Comparison of ENCODE assay signal across 15 cellular contexts in the genomic region with DNA sequence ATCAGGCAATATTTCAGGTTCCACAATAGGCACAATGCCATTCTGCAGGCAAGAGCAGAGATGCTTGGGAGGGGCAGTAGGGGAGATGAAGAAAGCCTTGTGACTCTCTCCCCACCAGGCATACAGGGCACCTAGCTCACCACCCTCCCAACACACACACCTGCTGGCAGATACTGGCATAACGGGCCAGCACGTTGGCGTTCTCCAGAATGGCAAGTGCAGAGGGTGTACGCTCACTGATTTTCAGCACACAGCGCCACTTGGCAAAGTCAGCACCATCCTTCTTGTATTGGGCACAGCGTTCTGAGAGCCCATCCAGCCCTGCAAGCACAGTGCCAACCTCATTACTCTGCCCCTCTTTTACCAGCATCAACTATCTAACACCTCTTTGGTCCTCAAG. TPM values are rescaled to one million over a fixed set of nuclear protein-coding genes. Genes with fewer than 3 reads are reported as not detected.
DNase-seq lines count a peak whose midpoint lies in the region; ATAC-seq and TF ChIP-seq lines count a peak whose summit lies in the region.
"Had no signal": no experiment of that assay in that cellular context is flagged by ENCODE, and none has a peak within 500 bp of the region (broad histone marks: within the 10 kb centered on the region; RNA-seq: fewer than 3 reads in every experiment).

No MANE protein-coding gene starts in this region.

- no peaks in the 10 kb centered on the region for H3K9me3 Mint-ChIP-seq in CD4-positive, alpha-beta T cell
- no peaks in the 10 kb centered on the region for H3K9me3 Mint-ChIP-seq in endodermal cell
- H3K9me3 Mint-ChIP-seq: dendritic cell treated with granulocyte-macrophage colony-stimulating factor and Interleukin-4, amounts not matched to agents 40 ng/mL and 50 ng/mL, for 4 days had no signal

- H3K4me1 Mint-ChIP-seq in CD4-positive, alpha-beta T cell (ENCODE audit: low read depth), result peaks cover 51% of the 10 kb centered on the region
- H3K4me1 Mint-ChIP-seq in endodermal cell, result peaks cover 22% of the 10 kb centered on the region

- peak overlapping the region; percentile 54 for H3K4me3 Mint-ChIP-seq in CD4-positive, alpha-beta T cell
- H3K4me3 Mint-ChIP-seq in endodermal cell, result no peak overlapping the region
- H3K4me3 Mint-ChIP-seq: dendritic cell treated with granulocyte-macrophage colony-stimulating factor and Interleukin-4, amounts not matched to agents 40 ng/mL and 50 ng/mL, for 4 days had no signal

- H3F3A ChIP-seq in SK-N-SH (replicated peaks; ENCODE audit: insufficient read depth), result peaks cover 13% of the 10 kb centered on the region
- H3F3A ChIP-seq in OCI-LY1 (ENCODE audit: insufficient read depth, low read length), result no peaks in the 10 kb centered on the region; the same call in 1 of the 2 replicates

- no peak overlapping the region for H3K4me2 ChIP-seq in SK-N-SH
- no peak overlapping the region for H3K4me2 ChIP-seq in OCI-LY1 (ENCODE audit: low read length)

- no peak for TF ChIP-seq RAD21 in SK-N-SH (IDR thresholded peaks at IDR 0.05; ENCODE audit: low read length)

- 90% methylated on average over 3 of the region's 6 CpGs for WGBS in SK-N-SH (ENCODE audit: low lambda C conversion rate)
- 93 to 95% methylated on average over 3 to 6 of the region's 6 CpGs for WGBS in endodermal cell (ENCODE audit: insufficient coverage in 1 of 2, insufficient read length in 1 of 2), 2 experiments

- H3K36me3 ChIP-seq in SK-N-SH (replicated peaks in 1 of 2; ENCODE audit: control insufficient read depth in 1 of 2, insufficient read depth in 2 of 2, low read length in 1 of 2), result peaks cover 12 to 24% of the 10 kb centered on the region in 2 experiments
- H3K36me3 ChIP-seq in OCI-LY1 (ENCODE audit: insufficient read depth, low read length), result peaks cover 49% of the 10 kb centered on the region
- H3K36me3 ChIP-seq in endodermal cell (ENCODE audit: control insufficient read depth, insufficient read depth, low read length), result peaks cover 24% of the 10 kb centered on the region

- no peaks in the 10 kb centered on the region for H3K9me2 ChIP-seq in SK-N-SH
- H3K9me2 ChIP-seq in OCI-LY1 (ENCODE audit: low read depth, low read length), result no peaks in the 10 kb centered on the region

- H2AFZ ChIP-seq in SK-N-SH (ENCODE audit: low read depth) (no peak overlapping the region), OCI-LY1 (ENCODE audit: low read length) (no peak overlapping the region)

- no peak for ATAC-seq in SK-N-SH treated with all-trans-retinoic acid at 6 μM for 48 hours
- no peak for ATAC-seq in CD4-positive, alpha-beta T cell (ENCODE audit: poor library complexity)
- ATAC-seq: GM12878 had no signal

- H4K20me1 ChIP-seq in SK-N-SH (ENCODE audit: insufficient read depth) (no peaks in the 10 kb centered on the region), OCI-LY1 (ENCODE audit: insufficient read depth, low read length) (no peaks in the 10 kb centered on the region)

- H3K9me3 ChIP-seq in SK-N-SH (no peaks in the 10 kb centered on the region), OCI-LY1 (ENCODE audit: low read length) (no peaks in the 10 kb centered on the region), endodermal cell (ENCODE audit: control insufficient read depth, low read length) (no peaks in the 10 kb centered on the region)
- H3K9me3 ChIP-seq in CD4-positive, alpha-beta T cell (ENCODE audit: control insufficient read depth, low read length), result no peaks in the 10 kb centered on the region
- H3K9me3 ChIP-seq: testis had no signal

- no peaks in the 10 kb centered on the region for H3K27me3 ChIP-seq in SK-N-SH (ENCODE audit: insufficient read depth)
- H3K27me3 ChIP-seq in CD4-positive, alpha-beta T cell (ENCODE audit: control insufficient read depth, insufficient read depth, low read length), result no peaks in the 10 kb centered on the region
- no peaks in the 10 kb centered on the region for H3K27me3 ChIP-seq in OCI-LY1 (ENCODE audit: insufficient read depth, low read length)
- H3K27me3 ChIP-seq in endodermal cell (ENCODE audit: control insufficient read depth, insufficient read depth, low read length, poor library complexity, severe bottlenecking), result peaks cover 4% of the 10 kb centered on the region
- H3K27me3 ChIP-seq: testis had no signal

- H3K9ac ChIP-seq in SK-N-SH (no peak overlapping the region), OCI-LY1 (ENCODE audit: low read length) (no peak overlapping the region), endodermal cell (ENCODE audit: extremely low read depth, low read length, poor library complexity, severe bottlenecking) (no peak overlapping the region)

- H3K4me3 ChIP-seq in SK-N-SH (ENCODE audit: low read depth in 2 of 2, low read length in 1 of 2) (no peak overlapping the region), OCI-LY1 (ENCODE audit: low read depth, low read length, poor library complexity, severe bottlenecking) (no peak overlapping the region), endodermal cell (ENCODE audit: low read length) (no peak overlapping the region)
- H3K4me3 ChIP-seq: lung, skin epidermis, testis had no signal

- intact Hi-C loops in CD4-positive, alpha-beta T cell (cut with DNase I, micrococcal nuclease), result loop anchor here in 1 of 2 experiments (10.0 kb wide), 1 partner anchor 380 kb away; the partner anchor contains the start of gene PHF12

- peak overlapping the region; percentile 24 for H3K27ac Mint-ChIP-seq in CD4-positive, alpha-beta T cell
- H3K27ac Mint-ChIP-seq in endodermal cell, result no peak overlapping the region
- H3K27ac Mint-ChIP-seq: dendritic cell treated with granulocyte-macrophage colony-stimulating factor and Interleukin-4, amounts not matched to agents 40 ng/mL and 50 ng/mL, for 4 days had no signal

- no peak for TF ChIP-seq EP300 in SK-N-SH (IDR thresholded peaks at IDR 0.05; ENCODE audit: borderline replicate concordance in 1 of 2, low read depth in 1 of 2, low read length in 1 of 2)

- H3K4me1 ChIP-seq in SK-N-SH (ENCODE audit: control insufficient read depth in 1 of 2, insufficient read depth in 2 of 2, low read depth in 1 of 2, low read length in 1 of 2), result peaks cover 4 to 38% of the 10 kb centered on the region in 2 experiments; a peak in 3 of 4 replicates
- H3K4me1 ChIP-seq in OCI-LY1 (ENCODE audit: insufficient read depth, low read length, severe bottlenecking), result peaks cover 42% of the 10 kb centered on the region
- H3K4me1 ChIP-seq in endodermal cell (ENCODE audit: control insufficient read depth, insufficient read depth, low read length), result no peaks in the 10 kb centered on the region

- CTCF ChIA-PET in SK-N-SH (lab: Yijun Ruan, JAX), result interaction anchor here (0.7 to 1.7 kb wide), 7 partner anchors 15 to 79 kb away, joined by 3 to 19 read pairs (median 3); no protein-coding TSS in a partner anchor
- CTCF ChIA-PET in CD4-positive, alpha-beta T cell (lab: Charles Lee), result no interaction called here

- H3K79me2 ChIP-seq in SK-N-SH (ENCODE audit: insufficient read depth), result peaks cover 15% of the 10 kb centered on the region
- peaks cover 5% of the 10 kb centered on the region; the same call in 1 of the 2 replicates for H3K79me2 ChIP-seq in OCI-LY1 (ENCODE audit: insufficient read depth, low read length)

- DNase-seq in SK-N-SH, result no peak
- DNase-seq in CD4-positive, alpha-beta T cell, result peak in 1 of 10 experiments; percentile 18
- DNase-seq in endodermal cell, result peak; percentile 62
- no peak for DNase-seq in HUDEP-2 (lab: John Stamatoyannopoulos, UW; ENCODE audit: unreplicated experiment in 76 of 76)
- no peak for DNase-seq in NCI-H446 treated with DMSO at 0.1 percent for 48 hours (lab: John Stamatoyannopoulos, UW)
- DNase-seq in AG08395 (ENCODE audit: low spot score), result no peak
- DNase-seq: NCI-H1092 treated with DMSO at 0.1 percent for 48 hours, NCI-H524, testis had no signal

- H3K27ac ChIP-seq in SK-N-SH (ENCODE audit: low read depth in 2 of 2, low read length in 1 of 2) (peak overlapping the region in 1 of 2 experiments; percentile 67; a peak in 1 of 4 replicates), OCI-LY1 (ENCODE audit: low read depth, low read length, poor library complexity, severe bottlenecking) (no peak overlapping the region), endodermal cell (ENCODE audit: low read depth, low read length) (no peak overlapping the region)
- H3K27ac ChIP-seq in CD4-positive, alpha-beta T cell (ENCODE audit: low read depth, low read length), result no peak overlapping the region
- H3K27ac ChIP-seq: skin epidermis, testis had no signal

- H3K27me3 Mint-ChIP-seq in CD4-positive, alpha-beta T cell, result no peaks in the 10 kb centered on the region
- peaks cover 25% of the 10 kb centered on the region for H3K27me3 Mint-ChIP-seq in endodermal cell (ENCODE audit: insufficient read depth)

- POLR2A ChIA-PET in SK-N-SH (lab: Yijun Ruan, JAX), result interaction anchor here (1.6 kb wide), 1 partner anchor 169 kb away, joined by 3 read pairs; no protein-coding TSS in a partner anchor
- POLR2A ChIA-PET in CD4-positive, alpha-beta T cell (lab: Charles Lee), result no interaction called here

- H3K36me3 Mint-ChIP-seq in CD4-positive, alpha-beta T cell (ENCODE audit: low read depth), result peaks cover 28% of the 10 kb centered on the region
- H3K36me3 Mint-ChIP-seq in endodermal cell (ENCODE audit: low read depth), result peaks cover 32% of the 10 kb centered on the region

- TF ChIP-seq CTCF in SK-N-SH (IDR thresholded peaks at IDR 0.05), result peak; percentile 18; the same call in 1 of the 2 replicates
- TF ChIP-seq CTCF in CD4-positive, alpha-beta T cell (IDR thresholded peaks at IDR 0.05), result no peak
- TF ChIP-seq CTCF in OCI-LY1 (IDR thresholded peaks at IDR 0.05; ENCODE audit: low read length), result peak; percentile 5; the same call in 1 of the 2 replicates
- TF ChIP-seq CTCF in endodermal cell (conservative IDR thresholded peaks at IDR 0.05), result peak; percentile 47

RNA-seq across cellular contexts. Expression of gene ALDOC, which starts 2.2 kb away (rescaled TPM):
- polyA plus RNA-seq in SK-N-SH (2012; rRNA removed), result 10.1 and 10.3 TPM in 2 replicates
- 5.8 and 9.9 TPM in 2 replicates for polyA plus RNA-seq in SK-N-SH (2012; cell fraction: cytosol; rRNA removed)
- 7.8 and 9.9 TPM in 2 replicates for polyA plus RNA-seq in SK-N-SH (2012; cell fraction: nucleus; rRNA removed)
- 10 to 100 TPM; 21.8 to 22.7 TPM for total RNA-seq in CD4-positive, alpha-beta T cell
- 10 to 100 TPM; 12.3 to 14.1 TPM for total RNA-seq in endodermal cell
- polyA plus RNA-seq in endodermal cell (2013, experiment 1 of 2), result 46.7 TPM
- polyA plus RNA-seq in endodermal cell (2013, experiment 2 of 2), result 37.3 TPM

RNA-seq across cellular contexts. Expression of gene PIGS, which starts 3.2 kb away (rescaled TPM):
- 54.9 and 78.5 TPM in 2 replicates for polyA plus RNA-seq in SK-N-SH (2012; rRNA removed)
- 46.0 and 65.3 TPM in 2 replicates for polyA plus RNA-seq in SK-N-SH (2012; cell fraction: cytosol; rRNA removed)
- polyA plus RNA-seq in SK-N-SH (2012; cell fraction: nucleus; rRNA removed), result 60.3 and 73.0 TPM in 2 replicates
- 10 to 100 TPM; 73.8 to 76.4 TPM for total RNA-seq in CD4-positive, alpha-beta T cell
- total RNA-seq in endodermal cell, result 10 to 100 TPM; 34.9 to 43.0 TPM
- polyA plus RNA-seq in endodermal cell (2013, experiment 1 of 2), result 69.2 TPM
- polyA plus RNA-seq in endodermal cell (2013, experiment 2 of 2), result 59.0 TPM

RNA-seq across cellular contexts. Expression of gene UNC119, which starts 22.1 kb away (rescaled TPM):
- 89.9 and 106 TPM in 2 replicates for polyA plus RNA-seq in SK-N-SH (2012; rRNA removed)
- polyA plus RNA-seq in SK-N-SH (2012; cell fraction: cytosol; rRNA removed), result 49.1 and 66.9 TPM in 2 replicates
- 187 and 203 TPM in 2 replicates for polyA plus RNA-seq in SK-N-SH (2012; cell fraction: nucleus; rRNA removed)
- total RNA-seq in CD4-positive, alpha-beta T cell, result 10 to 100 TPM; 77.1 to 83.9 TPM
- total RNA-seq in endodermal cell, result 10 to 100 TPM; 46.7 to 59.0 TPM
- polyA plus RNA-seq in endodermal cell (2013, experiment 1 of 2), result 64.3 TPM
- polyA plus RNA-seq in endodermal cell (2013, experiment 2 of 2), result 59.8 TPM

RNA-seq across cellular contexts. Expression of gene SPAG5, which starts 24.3 kb away (rescaled TPM):
- polyA plus RNA-seq in SK-N-SH (2012; rRNA removed), result 36.5 and 42.3 TPM in 2 replicates
- 28.0 and 31.0 TPM in 2 replicates for polyA plus RNA-seq in SK-N-SH (2012; cell fraction: cytosol; rRNA removed)
- polyA plus RNA-seq in SK-N-SH (2012; cell fraction: nucleus; rRNA removed), result 100 and 104 TPM in 2 replicates
- 10 to 100 TPM; 15.4 to 17.0 TPM for total RNA-seq in CD4-positive, alpha-beta T cell
- total RNA-seq in endodermal cell, result 100 to 1,000 TPM in 1 of 2 donors, 10 to 100 TPM in 1; 84.8 to 132 TPM
- polyA plus RNA-seq in endodermal cell (2013, experiment 1 of 2), result 103 TPM
- polyA plus RNA-seq in endodermal cell (2013, experiment 2 of 2), result 113 TPM

RNA-seq across cellular contexts. Expression of gene RSKR, which starts 39.4 kb away (rescaled TPM):
- polyA plus RNA-seq in SK-N-SH (2012; rRNA removed), result 7.9 and 13.1 TPM in 2 replicates
- polyA plus RNA-seq in SK-N-SH (2012; cell fraction: cytosol; rRNA removed), result 1.7 and 2.5 TPM in 2 replicates
- polyA plus RNA-seq in SK-N-SH (2012; cell fraction: nucleus; rRNA removed), result 62.1 and 74.4 TPM in 2 replicates
- 10 to 100 TPM; 13.7 to 14.8 TPM for total RNA-seq in CD4-positive, alpha-beta T cell
- total RNA-seq in endodermal cell, result 10 to 100 TPM; 25.5 to 27.6 TPM
- 21.8 TPM for polyA plus RNA-seq in endodermal cell (2013, experiment 1 of 2)
- polyA plus RNA-seq in endodermal cell (2013, experiment 2 of 2), result 21.9 TPM
